34 cellular contexts compared by ENCODE assay signal in genomic region chr1:77718181-77718580, GRCh38.
"Had no signal": no experiment of that assay in that cellular context is flagged by ENCODE, and none has a peak within 500 bp of the region (broad histone marks: within the 10 kb centered on the region; RNA-seq: fewer than 3 reads in every experiment).

No MANE protein-coding gene starts in this region.

- H3K4me3 ChIP-seq: MG63 had no signal

- H3K9me3 ChIP-seq: MG63 had no signal

- H3K27me3 ChIP-seq: MG63 had no signal

- DNase-seq: Karpas-422, Kasumi-1, KG1, MG63, MM.1S, MV-4-11, NCI-H1048, NCI-H1092, NCI-H1092 treated with DMSO at 0.1 percent for 48 hours, NCI-H1105, NCI-H1105 treated with DMSO at 0.1 percent for 48 hours, NCI-H1417, NCI-H1417 treated with DMSO at 0.1 percent for 48 hours, NCI-H1436, NCI-H1436 treated with DMSO at 0.1 percent for 48 hours, NCI-H146, NCI-H1694, NCI-H1694 treated with DMSO at 0.1 percent for 48 hours, NCI-H187, NCI-H187 treated with DMSO at 0.1 percent for 48 hours, NCI-H1930, NCI-H2029, NCI-H2029 treated with DMSO at 0.1 percent for 48 hours, NCI-H2081, NCI-H2081 treated with DMSO at 0.1 percent for 48 hours, NCI-H2107, NCI-H2171, NCI-H2171 treated with DMSO at 0.1 percent for 48 hours, NCI-H2227 treated with DMSO at 0.1 percent for 48 hours, NCI-H226, NCI-H345, NCI-H446, NCI-H446 treated with DMSO at 0.1 percent for 48 hours had no signal

- H3K27ac ChIP-seq: KMS-11 had no signal
